7 cellular contexts compared by ENCODE assay signal in the genomic region with DNA sequence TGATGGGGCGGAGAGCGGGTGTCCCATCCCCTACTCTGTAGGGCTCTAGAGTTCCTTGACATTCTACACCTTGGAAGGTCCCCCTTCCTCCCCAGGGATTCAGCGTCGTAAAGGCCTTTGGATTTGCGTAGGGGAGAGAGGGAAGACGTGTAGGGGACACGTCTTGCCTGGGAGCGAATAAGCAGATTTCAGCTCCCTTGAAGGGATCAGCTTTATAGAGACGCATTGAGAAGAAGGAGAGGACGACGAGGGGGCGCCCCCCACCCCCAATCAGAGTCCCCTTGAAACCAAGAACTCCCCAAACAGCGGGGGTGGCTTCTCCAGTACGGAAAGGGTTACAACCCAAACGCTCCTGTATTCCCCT. TPM values are rescaled to one million over a fixed set of nuclear protein-coding genes. Genes with fewer than 3 reads are reported as not detected.
DNase-seq lines count a peak whose midpoint lies in the region; ATAC-seq, FAIRE-seq and TF ChIP-seq lines count a peak whose summit lies in the region.

No MANE protein-coding gene starts in this region.

- no peak for TF ChIP-seq EP300 in esophagus muscularis mucosa (IDR thresholded peaks at IDR 0.05)

- ATAC-seq in GM21619 (IDR thresholded peaks at IDR 0.05; ENCODE audit: unreplicated experiment) (peak; percentile 1), pancreas (peak in 3 of 4 donors; percentile 6 to 24 (median 18)), HG02763 (IDR thresholded peaks at IDR 0.05; ENCODE audit: unreplicated experiment) (no peak), HG02973 (IDR thresholded peaks at IDR 0.05; ENCODE audit: unreplicated experiment) (no peak)

- TF ChIP-seq CTCF in Peyer's patch (IDR thresholded peaks at IDR 0.05) (no peak), esophagus muscularis mucosa (IDR thresholded peaks at IDR 0.05) (no peak), pancreas (IDR thresholded peaks at IDR 0.05) (no peak)

- intact Hi-C loops in esophagus muscularis mucosa (cut with DNase I) = no loop called here
- intact Hi-C loops in pancreas (cut with DNase I) = no loop called here

- peaks cover 0 to 30% (median 0%) of the 10 kb centered on the region in 3 donors for H3K36me3 ChIP-seq in Peyer's patch
- H3K36me3 ChIP-seq in esophagus muscularis mucosa = peaks cover 22 to 35% (median 30%) of the 10 kb centered on the region in 4 donors
- peaks cover 0 to 24% (median 12%) of the 10 kb centered on the region in 3 donors for H3K36me3 ChIP-seq in pancreas

- peak overlapping the region; percentile 50 to 85 (median 62) for H3K4me3 ChIP-seq in Peyer's patch
- peak overlapping the region; percentile 80 to 82 (median 81) for H3K4me3 ChIP-seq in esophagus muscularis mucosa
- peak overlapping the region; percentile 64 to 83 (median 67) for H3K4me3 ChIP-seq in pancreas

- FAIRE-seq in pancreas (lab: Jason Lieb, UNC) = no peak

- H3K27me3 ChIP-seq in Peyer's patch (no peaks in the 10 kb centered on the region), esophagus muscularis mucosa (no peaks in the 10 kb centered on the region), pancreas (no peaks in the 10 kb centered on the region)

- TF ChIP-seq POLR2A in Peyer's patch (IDR thresholded peaks at IDR 0.05) = no peak
- no peak for TF ChIP-seq POLR2A in esophagus muscularis mucosa (IDR thresholded peaks at IDR 0.05; ENCODE audit: low read depth)

- H3K27ac ChIP-seq in Peyer's patch (peak overlapping the region; percentile 46 to 70 (median 68)), esophagus muscularis mucosa (replicated peaks in 1 of 4) (peak overlapping the region; percentile 72 to 84 (median 80)), pancreas (peak overlapping the region in 3 of 4 donors; percentile 22 to 69 (median 25))

- 3% methylated on average over 11 of the region's 15 CpGs for WGBS in esophagus muscularis mucosa
- 0 to 1% methylated on average over 15 of the region's 15 CpGs for WGBS in pancreas, 2 donors

- DNase-seq in Peyer's patch (peak in 1 of 3 donors; percentile 52), esophagus muscularis mucosa (ENCODE audit: extremely low spot score) (no peak), pancreas (no peak), T-helper 9 cell (no peak)

- H3K4me1 ChIP-seq in Peyer's patch (peaks cover 0 to 14% (median 5%) of the 10 kb centered on the region in 4 donors), esophagus muscularis mucosa (peaks cover 14 to 29% (median 23%) of the 10 kb centered on the region in 4 donors), pancreas (peaks cover 5 to 10% (median 7%) of the 10 kb centered on the region in 3 donors)

- H3K9me3 ChIP-seq in Peyer's patch (no peaks in the 10 kb centered on the region), esophagus muscularis mucosa (no peaks in the 10 kb centered on the region), pancreas (no peaks in the 10 kb centered on the region)

RNA-seq across cellular contexts. Expression of gene CALCOCO1, which starts 0.3 kb away (rescaled TPM):
- total RNA-seq in Peyer's patch (100 to 1,000 TPM in 3 of 4 donors, 10 to 100 TPM in 1; 79.7 to 342 (median 175) TPM), esophagus muscularis mucosa (100 to 1,000 TPM; 252 to 487 (median 347) TPM), pancreas (100 to 1,000 TPM in 1 of 6 donors, 10 to 100 TPM in 5; 28.2 to 102 (median 72.3) TPM)
- polyA plus RNA-seq in pancreas = 100 to 1,000 TPM; 102 to 103 TPM

RNA-seq across cellular contexts. Expression of gene CISTR, which starts 24.9 kb away (rescaled TPM):
- not detected for total RNA-seq in Peyer's patch
- total RNA-seq in esophagus muscularis mucosa = not detected
- not detected for total RNA-seq in pancreas
- not detected for polyA plus RNA-seq in pancreas

RNA-seq across cellular contexts. Expression of gene ATP5MC2, which starts 51.0 kb away (rescaled TPM):
- 100 to 1,000 TPM; 118 to 246 (median 203) TPM for total RNA-seq in Peyer's patch
- total RNA-seq in esophagus muscularis mucosa = 100 to 1,000 TPM; 204 to 266 (median 235) TPM
- 100 to 1,000 TPM; 134 to 229 (median 180) TPM for total RNA-seq in pancreas
- polyA plus RNA-seq in pancreas = 100 to 1,000 TPM; 246 to 350 TPM

Comparison
In these comparisons a context has a peak if more than half of its experiments do, and no peak if none do; other contexts are left out.
1. ATAC-seq: peak in GM21619 (single experiment) and pancreas (3 of 4); none in HG02763 (single experiment) and HG02973 (single experiment).
2. H3K27ac ChIP-seq: peak in every context shown above with its lines; median percentile 80 in esophagus muscularis mucosa; 68 in Peyer's patch; 25 in pancreas.
3. Peak in every context shown above with its lines, with median percentiles within 50 percentile points of each other: H3K4me3 ChIP-seq.